26 cellular contexts compared by ENCODE assay signal in genomic region chr9:10015755-10016154, GRCh38.
"Had no signal": no experiment of that assay in that cellular context is flagged by ENCODE, and none has a peak within 500 bp of the region (broad histone marks: within the 10 kb centered on the region; RNA-seq: fewer than 3 reads in every experiment).

No MANE protein-coding gene starts in this region.

- H3K36me3 ChIP-seq: adrenal gland, breast epithelium had no signal

- H3K4me3 ChIP-seq: adrenal gland, body of pancreas, breast epithelium, K562 had no signal

- H3K36me3 Mint-ChIP-seq: activated naive CD4-positive, alpha-beta T cell treated with anti-CD3 and anti-CD28 coated beads, Interleukin-2, amount 50 U/mL, for 72 hours had no signal

- H3K9me3 ChIP-seq: adrenal gland, body of pancreas, breast epithelium had no signal

- H3K4me1 Mint-ChIP-seq: activated B cell treated with CpG ODN at 0.5 μM for 24 hours had no signal

- H3K9me3 Mint-ChIP-seq: activated B cell treated with CpG ODN at 0.5 μM for 24 hours had no signal

- DNase-seq: activated B cell treated with CpG ODN at 0.5 μM for 24 hours; activated CD4-positive, alpha-beta T cell treated with anti-CD3 and anti-CD28 coated beads for 1 hour; activated CD4-positive, alpha-beta T cell treated with anti-CD3 and anti-CD28 coated beads for 48 hours; activated CD8-positive, alpha-beta T cell treated with anti-CD3 and anti-CD28 coated beads, Interleukin-2, amount 10 ng/mL, durations not matched to agents 7 days and 5 days; activated gamma-delta T cell treated with Interleukin-2 at 50 U/mL for 16 hours; activated naive CD4-positive, alpha-beta T cell treated with anti-CD3 and anti-CD28 coated beads for 36 hours; activated T-cell treated with anti-CD3 and anti-CD28 coated beads, Interleukin-2, amount 50 U/mL, for 24 hours; adrenal gland; body of pancreas; NCI-H2029 treated with DMSO at 0.1 percent for 48 hours; NCI-H2107; NCI-H345; NCI-H524 treated with DMSO at 0.1 percent for 48 hours; NCI-H82; NK-92 treated with Interleukin-12 subunit alpha and Interleukin-12 subunit beta, amount 100 ng/mL, for 24 hours; PC-3; SW 1271; T-helper 1 cell; T-helper 2 cell; T-helper 9 cell had no signal

- H3K27ac Mint-ChIP-seq: activated B cell treated with CpG ODN at 0.5 μM for 24 hours; activated CD8-positive, alpha-beta T cell treated with anti-CD3 and anti-CD28 coated beads, Interleukin-2, amount 10 ng/mL, durations not matched to agents 7 days and 5 days; activated naive CD4-positive, alpha-beta T cell treated with anti-CD3 and anti-CD28 coated beads for 36 hours; activated naive CD4-positive, alpha-beta T cell treated with anti-CD3 and anti-CD28 coated beads, Interleukin-2, amount 50 U/mL, for 72 hours; activated T-cell treated with anti-CD3 and anti-CD28 coated beads, Interleukin-2, amount 50 U/mL, for 24 hours; activated T-helper 2 cell treated with anti-CD3 and anti-CD28 coated beads, Interferon-gamma antibody, Interleukin-2, Interleukin-4, amounts not matched to agents 10 μg/mL and 5 μg/mL and 100 μg/mL, durations not matched to agents 14 hours and 24 hours and 36 hours had no signal

- H3K27me3 Mint-ChIP-seq: activated B cell treated with CpG ODN at 0.5 μM for 24 hours; activated T-cell treated with anti-CD3 and anti-CD28 coated beads, Interleukin-2, amount 50 U/mL, for 24 hours had no signal

- H3K27me3 ChIP-seq: adrenal gland, body of pancreas, breast epithelium had no signal

- H3K27ac ChIP-seq: adrenal gland, body of pancreas, breast epithelium, RWPE1, VCaP had no signal

- H3K4me3 Mint-ChIP-seq: activated B cell treated with CpG ODN at 0.5 μM for 24 hours; activated CD8-positive, alpha-beta T cell treated with anti-CD3 and anti-CD28 coated beads, Interleukin-2, amount 10 ng/mL, durations not matched to agents 7 days and 5 days; activated naive CD4-positive, alpha-beta T cell treated with anti-CD3 and anti-CD28 coated beads for 36 hours; activated T-cell treated with anti-CD3 and anti-CD28 coated beads, Interleukin-2, amount 50 U/mL, for 24 hours had no signal

- H3K4me1 ChIP-seq: adrenal gland, body of pancreas, breast epithelium had no signal
